29 cellular contexts compared by ENCODE assay signal in genomic region chr3:40628984-40629383, GRCh38.
"Had no signal": no experiment of that assay in that cellular context is flagged by ENCODE, and none has a peak within 500 bp of the region (broad histone marks: within the 10 kb centered on the region; RNA-seq: fewer than 3 reads in every experiment).

No MANE protein-coding gene starts in this region.

- H3K4me1 Mint-ChIP-seq: stimulated activated effector memory CD8-positive, alpha-beta T cell treated with anti-CD3 and anti-CD28 coated beads, Interleukin-12 subunit alpha, Interleukin-12 subunit beta, amount 100 ng/mL, for 72 hours; stimulated activated memory B cell treated with anti-CD40 and anti-IgM and Interleukin-4, amounts not matched to agents 10 μg/mL and 1 μg/mL and 100 μg/mL, for 72 hours; stimulated activated naive CD8-positive, alpha-beta T cell treated with anti-CD3 and anti-CD28 coated beads, Interleukin-15, amount 100 ng/mL, for 72 hours had no signal

- H3K36me3 Mint-ChIP-seq: stimulated activated effector memory CD8-positive, alpha-beta T cell treated with anti-CD3 and anti-CD28 coated beads, Interleukin-12 subunit alpha, Interleukin-12 subunit beta, amount 100 ng/mL, for 72 hours had no signal

- FAIRE-seq: urothelium cell line had no signal

- ATAC-seq: stimulated activated effector memory CD8-positive, alpha-beta T cell treated with anti-CD3 and anti-CD28 coated beads, Interleukin-12 subunit alpha, Interleukin-12 subunit beta, amount 100 ng/mL, for 72 hours; stimulated activated memory B cell treated with anti-CD40 and anti-IgM and Interleukin-4, amounts not matched to agents 10 μg/mL and 1 μg/mL and 100 μg/mL, for 72 hours; stimulated activated naive B cell treated with anti-CD40 and anti-IgM and Interleukin-4, amounts not matched to agents 10 μg/mL and 1 μg/mL and 100 μg/mL, for 72 hours; stimulated activated naive CD8-positive, alpha-beta T cell treated with anti-CD3 and anti-CD28 coated beads, Interleukin-15, amount 100 ng/mL, for 72 hours; stimulated activated naive CD8-positive, alpha-beta T cell treated with anti-CD3 and anti-CD28 coated beads, Interleukin-15, Interleukin-2, amounts not matched to agents 100 U/mL and 50 U/mL, for 24 hours; upper lobe of right lung had no signal

- H3K4me1 ChIP-seq: stomach, testis, thyroid gland, tibial artery, tibial nerve, transverse colon, upper lobe of left lung, upper lobe of right lung, uterus, vagina had no signal

- H3K27ac ChIP-seq: stomach, suprapubic skin, testis, thoracic aorta, thyroid gland, tibial artery, tibial nerve, transverse colon, upper lobe of left lung, upper lobe of right lung, uterus, vagina had no signal

- H3K4me3 ChIP-seq: stomach, suprapubic skin, testis, thoracic aorta, thyroid gland, tibial artery, tibial nerve, transverse colon, upper lobe of left lung, upper lobe of right lung, uterus, vagina had no signal

- H3K27ac Mint-ChIP-seq: stimulated activated effector memory CD8-positive, alpha-beta T cell treated with anti-CD3 and anti-CD28 coated beads, Interleukin-12 subunit alpha, Interleukin-12 subunit beta, amount 100 ng/mL, for 72 hours; stimulated activated memory B cell treated with anti-CD40 and anti-IgM and Interleukin-4, amounts not matched to agents 10 μg/mL and 1 μg/mL and 100 μg/mL, for 72 hours; stimulated activated naive B cell treated with anti-CD40 and anti-IgM and Interleukin-4, amounts not matched to agents 10 μg/mL and 1 μg/mL and 100 μg/mL, for 72 hours; stimulated activated naive CD8-positive, alpha-beta T cell treated with anti-CD3 and anti-CD28 coated beads, Interleukin-15, amount 100 ng/mL, for 72 hours; stimulated activated naive CD8-positive, alpha-beta T cell treated with anti-CD3 and anti-CD28 coated beads, Interleukin-15, Interleukin-2, amounts not matched to agents 100 ng/mL and 50 ng/mL, for 24 hours; type B pancreatic cell had no signal

- H3K27me3 ChIP-seq: stomach, suprapubic skin, testis, thyroid gland, tibial artery, tibial nerve, transverse colon, upper lobe of left lung, upper lobe of right lung, uterus, vagina had no signal

- DNase-seq: stimulated activated CD4-positive, alpha-beta T cell treated with anti-CD3 and anti-CD28 coated beads, Interleukin-2, amount 100 ng/mL, for 48 hours; stimulated activated CD4-positive, alpha-beta T cell treated with anti-CD3 and anti-CD28 coated beads, Interleukin-4, amount 100 ng/mL, for 1 hour; stimulated activated CD4-positive, alpha-beta T cell treated with anti-CD3 and anti-CD28 coated beads, Interleukin-4, amount 100 ng/mL, for 24 hours; stimulated activated CD4-positive, alpha-beta T cell treated with anti-CD3 and anti-CD28 coated beads, Interleukin-4, amount 100 ng/mL, for 4 hours; stimulated activated CD8-positive, alpha-beta memory T cell treated with anti-CD3 and anti-CD28 coated beads, Interleukin-4, amount 100 ng/mL, for 48 hours; stimulated activated naive B cell treated with anti-CD40 and anti-IgM and Interleukin-4, amounts not matched to agents 10 μg/mL and 1 μg/mL and 100 μg/mL, for 72 hours; stimulated activated naive CD4-positive, alpha-beta T cell; stimulated activated naive CD4-positive, alpha-beta T cell treated with Interleukin-2 at 50 U/mL for 16 hours; stimulated activated naive CD8-positive, alpha-beta T cell treated with anti-CD3 and anti-CD28 coated beads, Interleukin-15, amount 100 ng/mL, for 72 hours; stimulated activated naive CD8-positive, alpha-beta T cell treated with anti-CD3 and anti-CD28 coated beads, Interleukin-15, Interleukin-2, amounts not matched to agents 100 U/mL and 50 U/mL, for 24 hours; stomach; substantia nigra; testis; thyroid gland; tibial artery; transverse colon; trophoblast cell; upper lobe of left lung; upper lobe of right lung; uterus had no signal

- H3K36me3 ChIP-seq: stomach, suprapubic skin, thoracic aorta, thyroid gland, tibial artery, tibial nerve, transverse colon, upper lobe of left lung, upper lobe of right lung, uterus, vagina had no signal

- H3K9me3 ChIP-seq: testis, thyroid gland, vagina had no signal

- H3K27me3 Mint-ChIP-seq: stimulated activated memory B cell treated with anti-CD40 and anti-IgM and Interleukin-4, amounts not matched to agents 10 μg/mL and 1 μg/mL and 100 μg/mL, for 72 hours; stimulated activated naive B cell treated with anti-CD40 and anti-IgM and Interleukin-4, amounts not matched to agents 10 μg/mL and 1 μg/mL and 100 μg/mL, for 72 hours had no signal

- H3K4me3 Mint-ChIP-seq: stimulated activated effector memory CD8-positive, alpha-beta T cell treated with anti-CD3 and anti-CD28 coated beads, Interleukin-12 subunit alpha, Interleukin-12 subunit beta, amount 100 ng/mL, for 72 hours; stimulated activated memory B cell treated with anti-CD40 and anti-IgM and Interleukin-4, amounts not matched to agents 10 μg/mL and 1 μg/mL and 100 μg/mL, for 72 hours; stimulated activated naive B cell treated with anti-CD40 and anti-IgM and Interleukin-4, amounts not matched to agents 10 μg/mL and 1 μg/mL and 100 μg/mL, for 72 hours; stimulated activated naive CD8-positive, alpha-beta T cell treated with anti-CD3 and anti-CD28 coated beads, Interleukin-15, amount 100 ng/mL, for 72 hours; stimulated activated naive CD8-positive, alpha-beta T cell treated with anti-CD3 and anti-CD28 coated beads, Interleukin-15, Interleukin-2, amounts not matched to agents 100 ng/mL and 50 ng/mL, for 24 hours; type B pancreatic cell had no signal
